26 cellular contexts compared by ENCODE assay signal in the genomic region with DNA sequence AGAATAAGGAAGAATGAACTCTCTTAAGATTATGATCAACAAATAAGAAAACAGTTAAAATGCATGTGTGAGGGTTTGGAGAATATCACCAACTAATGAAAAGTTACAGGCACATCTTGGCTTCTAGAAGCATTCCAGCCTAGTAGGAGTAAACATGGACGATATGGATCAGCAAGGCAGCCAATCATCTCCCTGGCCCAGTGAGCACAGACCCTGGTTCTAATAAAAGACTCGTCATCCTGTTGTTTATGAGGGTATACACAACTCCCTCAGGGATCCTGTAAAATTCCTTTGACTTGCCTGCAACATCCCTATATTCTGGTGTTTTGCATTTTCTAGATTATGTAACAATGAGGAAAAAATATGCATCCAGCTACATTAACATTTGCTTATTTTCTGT.
"Had no signal": no experiment of that assay in that cellular context is flagged by ENCODE, and none has a peak within 500 bp of the region (broad histone marks: within the 10 kb centered on the region; RNA-seq: fewer than 3 reads in every experiment).

No MANE protein-coding gene starts in this region.

- H3K36me3 ChIP-seq: adrenal gland, cardiac muscle cell, gastroesophageal sphincter, neural progenitor cell, right lobe of liver, thoracic aorta had no signal

- H3K27me3 ChIP-seq: cardiac muscle cell, gastroesophageal sphincter, hepatocyte, neural progenitor cell, right lobe of liver had no signal

- H3K4me1 ChIP-seq: adrenal gland, gastroesophageal sphincter, neural progenitor cell, right lobe of liver had no signal

- H3K4me2 ChIP-seq: hepatocyte, neural progenitor cell had no signal

- H3K27ac ChIP-seq: adrenal gland, cardiac muscle cell, coronary artery, dorsolateral prefrontal cortex, gastroesophageal sphincter, neural progenitor cell, right lobe of liver, thoracic aorta had no signal

- ATAC-seq: effector memory CD8-positive, alpha-beta T cell; esophagus mucosa; gastroesophageal sphincter; left colon; naive thymus-derived CD8-positive, alpha-beta T cell; right lobe of liver; stimulated activated naive CD8-positive, alpha-beta T cell treated with anti-CD3 and anti-CD28 coated beads, Interleukin-15, Interleukin-2, amounts not matched to agents 100 U/mL and 50 U/mL, for 24 hours had no signal

- H2AFZ ChIP-seq: hepatocyte, neural progenitor cell had no signal

- DNase-seq: activated CD4-positive, alpha-beta T cell treated with anti-CD3 and anti-CD28 coated beads for 4 hours; activated CD4-positive, alpha-beta T cell treated with anti-CD3 and anti-CD28 coated beads, Interleukin-2, amount 50 U/mL, for 4 hours; activated CD4-positive, CD25-positive, alpha-beta regulatory T cell; activated CD8-positive, alpha-beta memory T cell treated with anti-CD3 and anti-CD28 coated beads, Interleukin-2, amount 50 U/mL, for 4 hours; activated effector memory CD4-positive, alpha-beta T cell treated with anti-CD3 and anti-CD28 coated beads, Interleukin-2, amount 50 U/mL, for 16 hours; activated naive CD4-positive, alpha-beta T cell treated with anti-CD3 and anti-CD28 coated beads for 36 hours; activated naive CD8-positive, alpha-beta T cell treated with anti-CD3 and anti-CD28 coated beads for 36 hours; activated T-cell treated with anti-CD3 and anti-CD28 coated beads, Interleukin-2, amount 50 U/mL, for 1 hour; adrenal gland; aorta; dorsolateral prefrontal cortex; effector memory CD8-positive, alpha-beta T cell; kidney; left colon; naive thymus-derived CD8-positive, alpha-beta T cell; posterior cingulate gyrus; right lobe of liver; stimulated activated CD4-positive, alpha-beta T cell treated with anti-CD3 and anti-CD28 coated beads, Interleukin-2, amount 100 ng/mL, for 48 hours; stimulated activated naive CD8-positive, alpha-beta T cell treated with anti-CD3 and anti-CD28 coated beads, Interleukin-15, Interleukin-2, amounts not matched to agents 100 U/mL and 50 U/mL, for 24 hours had no signal

- H3K9me3 ChIP-seq: adrenal gland, gastroesophageal sphincter, right lobe of liver, thoracic aorta had no signal

- H3K4me3 ChIP-seq: adrenal gland, cardiac muscle cell, coronary artery, dorsolateral prefrontal cortex, gastroesophageal sphincter, hepatocyte, neural progenitor cell, right lobe of liver, thoracic aorta had no signal

- FAIRE-seq: kidney had no signal

- H3K79me2 ChIP-seq: hepatocyte had no signal

- H3K9ac ChIP-seq: neural progenitor cell had no signal
